In genomic region chr3:64089386-64089785, GRCh38 we compare ENCODE assay signal across 8 cellular contexts.
A peak's percentile ranks its signal among the peaks of the same experiment; 100 is the strongest.
DNase-seq lines count a peak whose midpoint lies in the region; ATAC-seq, FAIRE-seq and TF ChIP-seq lines count a peak whose summit lies in the region.
"Not testable (repeated sequence)": the region's sequence is repeated elsewhere in the genome, so short reads cannot be mapped to it uniquely, and the experiment has no call there.

No MANE protein-coding gene starts in this region.

- not testable (repeated sequence) for H2AFZ ChIP-seq in parathyroid adenoma

- FAIRE-seq in RCC 7860 (lab: Jason Lieb, UNC) = not testable (repeated sequence)

- H3K9ac ChIP-seq in parathyroid adenoma = not testable (repeated sequence)

- H3K4me3 ChIP-seq in cardiac fibroblast (replicated peaks in 1 of 2; ENCODE audit: low read depth in 2 of 2, low read length in 2 of 2); fibroblast of villous mesenchyme (ENCODE audit: low read depth, low read length); upper lobe of right lung: not testable (repeated sequence)
- H3K4me3 ChIP-seq in parathyroid adenoma (ENCODE audit: low read depth, low read length) = peak overlapping the region; percentile 25

- not testable (repeated sequence) for H3K27ac ChIP-seq in parathyroid adenoma
- H3K27ac ChIP-seq in upper lobe of right lung = peak overlapping the region; percentile 58

- H3K4me1 ChIP-seq in parathyroid adenoma, upper lobe of right lung: not testable (repeated sequence)

- H3K79me2 ChIP-seq in parathyroid adenoma = not testable (repeated sequence)

- H3K4me2 ChIP-seq in parathyroid adenoma (ENCODE audit: low read length) = peak overlapping the region; percentile 67

- ATAC-seq in upper lobe of right lung = peak; percentile 74

- intact Hi-C loops in upper lobe of right lung (cut with DNase I) = not testable (repeated sequence)

- not testable (repeated sequence) for H3K9me3 ChIP-seq in parathyroid adenoma (ENCODE audit: control insufficient read depth, low read length); upper lobe of right lung

- H3K36me3 ChIP-seq in parathyroid adenoma (ENCODE audit: control insufficient read depth, insufficient read depth, low read length); upper lobe of right lung: not testable (repeated sequence)

- DNase-seq in EH (ENCODE audit: low read depth) (peak; percentile 63), HK-2 (ENCODE audit: unreplicated experiment) (peak; percentile 36), RCC 7860 (ENCODE audit: low spot score) (peak; percentile 20), cardiac fibroblast (ENCODE audit: low read depth in 2 of 2) (peak; percentile 62 to 67), fibroblast of villous mesenchyme (ENCODE audit: low read depth) (peak; percentile 72), kidney tubule cell (ENCODE audit: low spot score) (peak; percentile 61)
- DNase-seq in upper lobe of right lung = not testable (repeated sequence)

- TF ChIP-seq CTCF in cardiac fibroblast (IDR thresholded peaks at IDR 0.05; ENCODE audit: low read depth, low read length); fibroblast of villous mesenchyme (IDR thresholded peaks at IDR 0.05; ENCODE audit: insufficient read depth, low read depth, low read length); parathyroid adenoma (IDR thresholded peaks at IDR 0.05); upper lobe of right lung (IDR thresholded peaks at IDR 0.05): not testable (repeated sequence)

- not testable (repeated sequence) for H3K27me3 ChIP-seq in parathyroid adenoma (ENCODE audit: control insufficient read depth, insufficient read depth, low read length); upper lobe of right lung
